In genomic region chr11:46363031-46363407, GRCh38 we compare ENCODE assay signal across 9 cellular contexts. TPM values are rescaled to one million over a fixed set of nuclear protein-coding genes. Genes with fewer than 3 reads are reported as not detected.
DNase-seq lines count a peak whose midpoint lies in the region; ATAC-seq and TF ChIP-seq lines count a peak whose summit lies in the region.
"Had no signal": no experiment of that assay in that cellular context is flagged by ENCODE, and none has a peak within 500 bp of the region (broad histone marks: within the 10 kb centered on the region; RNA-seq: fewer than 3 reads in every experiment).

No MANE protein-coding gene starts in this region.

- H3K4me2 ChIP-seq in HCT116 (ENCODE audit: low read length) = peak overlapping the region; percentile 64

- POLR2A ChIA-PET in HCT116 (lab: Charles Lee) = no interaction called here

- no peaks in the 10 kb centered on the region for H3K36me3 Mint-ChIP-seq in neural crest cell (ENCODE audit: low read depth)

- H2AFZ ChIP-seq in HCT116 (ENCODE audit: low read depth, low read length, poor library complexity, severe bottlenecking) = no peak overlapping the region

- H3K9me3 ChIP-seq in HCT116 (ENCODE audit: control insufficient read depth in 1 of 2, insufficient read depth in 1 of 2, low read depth in 1 of 2, low read length in 2 of 2) (no peaks in the 10 kb centered on the region), esophagus muscularis mucosa (no peaks in the 10 kb centered on the region)

- peak overlapping the region; percentile 52 for H3K9ac ChIP-seq in HCT116 (ENCODE audit: low read length)

- H3K4me3 ChIP-seq in HCT116 (replicated peaks in 1 of 2; ENCODE audit: low read depth in 1 of 2, low read length in 2 of 2) = peak overlapping the region in 1 of 2 experiments; percentile 16; a peak in 2 of 4 replicates
- peak overlapping the region; percentile 17 to 53 (median 50) for H3K4me3 ChIP-seq in esophagus muscularis mucosa
- H3K4me3 ChIP-seq: SK-N-MC had no signal

- peak overlapping the region; percentile 10 for H3K27ac Mint-ChIP-seq in neural crest cell (ENCODE audit: unreplicated experiment)

- H3K27me3 ChIP-seq in HCT116 (ENCODE audit: insufficient read depth, low read length) (no peaks in the 10 kb centered on the region), esophagus muscularis mucosa (no peaks in the 10 kb centered on the region)

- DNase-seq in HCT116 (ENCODE audit: low read depth, low spot score) = no peak
- peak; percentile 67 for DNase-seq in SW480 (ENCODE audit: low spot score)
- no peak for DNase-seq in esophagus muscularis mucosa (ENCODE audit: extremely low spot score)
- DNase-seq in neural crest cell (ENCODE audit: low read depth, low spot score) = no peak
- no peak for DNase-seq in NCI-H1436 treated with DMSO at 0.1 percent for 48 hours (lab: John Stamatoyannopoulos, UW)

- peaks cover 48% of the 10 kb centered on the region for H3K79me2 ChIP-seq in HCT116 (ENCODE audit: insufficient read depth, low read length)

- H3K36me3 ChIP-seq in HCT116 (ENCODE audit: control insufficient read depth in 1 of 2, insufficient read depth in 2 of 2, low read length in 2 of 2) (peaks cover 0 to 2% of the 10 kb centered on the region in 2 experiments; a peak in 1 of 4 replicates), esophagus muscularis mucosa (peaks cover 0 to 9% (median 4%) of the 10 kb centered on the region in 4 donors)

- H3K4me1 ChIP-seq in HCT116 (ENCODE audit: control insufficient read depth in 1 of 2, insufficient read depth in 2 of 2, low read length in 2 of 2) = peaks cover 20 to 51% of the 10 kb centered on the region in 2 experiments
- peaks cover 52 to 77% (median 61%) of the 10 kb centered on the region in 4 donors for H3K4me1 ChIP-seq in esophagus muscularis mucosa

- H4K20me1 ChIP-seq in HCT116 (ENCODE audit: insufficient read depth) = no peaks in the 10 kb centered on the region

- H3K4me1 Mint-ChIP-seq in neural crest cell = peaks cover 40% of the 10 kb centered on the region

- no peak for TF ChIP-seq EP300 in esophagus muscularis mucosa (IDR thresholded peaks at IDR 0.05)

- no peak for TF ChIP-seq RAD21 in HCT116 (IDR thresholded peaks at IDR 0.05; ENCODE audit: low read depth)

- ATAC-seq in HCT116 = peak; percentile 51
- no peak for ATAC-seq in GM18505 (IDR thresholded peaks at IDR 0.05; ENCODE audit: unreplicated experiment)
- no peak for ATAC-seq in HG03175 (IDR thresholded peaks at IDR 0.05; ENCODE audit: unreplicated experiment)
- no peak for ATAC-seq in GM18867 (IDR thresholded peaks at IDR 0.05; ENCODE audit: unreplicated experiment)

- no peaks in the 10 kb centered on the region for H3K27me3 Mint-ChIP-seq in neural crest cell (ENCODE audit: low read depth)

- no peak for TF ChIP-seq POLR2A in HCT116 (IDR thresholded peaks at IDR 0.05; ENCODE audit: borderline replicate concordance, extremely low read depth, insufficient read depth, insufficient read length)
- no peak for TF ChIP-seq POLR2A in esophagus muscularis mucosa (IDR thresholded peaks at IDR 0.05; ENCODE audit: low read depth)
- no peak for TF ChIP-seq POLR2A in GM18505 (IDR thresholded peaks at IDR 0.05; ENCODE audit: borderline replicate concordance, extremely low read depth, insufficient read depth, insufficient read length)

- intact Hi-C loops in HCT116 (cut with micrococcal nuclease) (no loop called here), esophagus muscularis mucosa (cut with DNase I) (no loop called here)

- CTCF ChIA-PET in HCT116 (lab: Charles Lee) = interaction anchor here (1.0 to 1.6 kb wide), 4 partner anchors 9 to 191 kb away, joined by 3 to 7 read pairs (median 4); no protein-coding TSS in a partner anchor

- H3K4me3 Mint-ChIP-seq in neural crest cell = peak overlapping the region; percentile 8

- H3K9me2 ChIP-seq in HCT116 (ENCODE audit: insufficient read depth) = no peaks in the 10 kb centered on the region

- no TSS peak for BruUV-seq in HCT116 (replicated peaks; lab: Mats Ljungman, UMichigan)

- WGBS in esophagus muscularis mucosa = 40% methylated on average over 3 of the region's 9 CpGs

- RAD21 ChIA-PET in HCT116 (lab: Charles Lee; ENCODE audit: low non-redundant PET in 1 of 2, low total read pairs in 2 of 2, uncharacterized antibody in 2 of 2, unreplicated experiment in 2 of 2) = no interaction called here

- no peaks in the 10 kb centered on the region for H3K9me3 Mint-ChIP-seq in neural crest cell

- H3K27ac ChIP-seq in HCT116 (ENCODE audit: low read depth, low read length) (peak overlapping the region; percentile 47), esophagus muscularis mucosa (replicated peaks in 1 of 4) (peak overlapping the region; percentile 74 to 88 (median 82))
- H3K27ac ChIP-seq: SK-N-MC had no signal

- TF ChIP-seq CTCF in HCT116 (IDR thresholded peaks at IDR 0.05 in 2 of 3, conservative IDR thresholded peaks at IDR 0.05 in 1 of 3; ENCODE audit: borderline replicate concordance in 1 of 3, insufficient read depth in 1 of 3, low read depth in 2 of 3, low read length in 2 of 3) (no peak), esophagus muscularis mucosa (IDR thresholded peaks at IDR 0.05) (no peak), neural crest cell (conservative IDR thresholded peaks at IDR 0.05) (no peak)

TF ChIP-seq in HCT116, 20 proteins besides CTCF, POLR2A, EP300 and RAD21:
- TF ChIP-seq ELF1 (IDR thresholded peaks at IDR 0.05; ENCODE audit: borderline replicate concordance, low read depth) = no peak
- TF ChIP-seq CEBPB (IDR thresholded peaks at IDR 0.05; ENCODE audit: low read depth) = no peak
- TF ChIP-seq ZFX (IDR thresholded peaks at IDR 0.05) = no peak
- TF ChIP-seq ZBTB33 (IDR thresholded peaks at IDR 0.05; ENCODE audit: extremely low read depth, insufficient replicate concordance, low read length) = no peak
- TF ChIP-seq ZNF274 (IDR thresholded peaks at IDR 0.05; ENCODE audit: low read depth, low read length) = no peak
- TF ChIP-seq, protein P1, sequence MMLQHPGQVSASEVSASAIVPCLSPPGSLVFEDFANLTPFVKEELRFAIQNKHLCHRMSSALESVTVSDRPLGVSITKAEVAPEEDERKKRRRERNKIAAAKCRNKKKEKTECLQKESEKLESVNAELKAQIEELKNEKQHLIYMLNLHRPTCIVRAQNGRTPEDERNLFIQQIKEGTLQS (IDR thresholded peaks at IDR 0.05) = no peak

RNA-seq across cellular contexts. Expression of gene DGKZ, which starts 15.8 kb away (rescaled TPM):
- 70.2 TPM for total RNA-seq in HCT116 (2021; ENCODE audit: unreplicated experiment)
- 67.3 and 69.5 TPM in 2 replicates for polyA plus RNA-seq in HCT116 (2012)
- 10 to 100 TPM; 39.4 to 85.8 (median 55.4) TPM for total RNA-seq in esophagus muscularis mucosa
- 54.4 and 60.1 TPM in 2 replicates for total RNA-seq in neural crest cell

RNA-seq across cellular contexts. Expression of gene MDK, which starts 18.4 kb away (rescaled TPM):
- total RNA-seq in HCT116 (2021; ENCODE audit: unreplicated experiment) (286 TPM), esophagus muscularis mucosa (10 to 100 TPM in 3 of 4 donors, 1 to 10 TPM in 1; 1.2 to 12.8 (median 11.8) TPM), neural crest cell (781 and 821 TPM in 2 replicates)
- 442 and 447 TPM in 2 replicates for polyA plus RNA-seq in HCT116 (2012)

RNA-seq across cellular contexts. Expression of gene CHRM4, which starts 28.6 kb away (rescaled TPM):
- total RNA-seq in HCT116 (2021; ENCODE audit: unreplicated experiment) (1.1 TPM), esophagus muscularis mucosa (1 to 10 TPM in 2 of 4 donors, under 1 TPM in 2; 0.34 to 1.5 (median 1.0) TPM), neural crest cell (0.37 and 0.39 TPM in 2 replicates)
- polyA plus RNA-seq in HCT116 (2012) = 2.5 and 2.9 TPM in 2 replicates

Comparison
In these comparisons a context has a peak if more than half of its experiments do, and no peak if none do; other contexts are left out.
1. RNA of gene MDK, which starts 18.4 kb away (total RNA-seq): 781 to 821 TPM in neural crest cell and 286 TPM in HCT116 (single experiment); 1.2 to 12.8 TPM in esophagus muscularis mucosa; every median in the first group is over 10 times any median in the second.